Comparison of ENCODE assay signal across 17 cellular contexts in the genomic region with DNA sequence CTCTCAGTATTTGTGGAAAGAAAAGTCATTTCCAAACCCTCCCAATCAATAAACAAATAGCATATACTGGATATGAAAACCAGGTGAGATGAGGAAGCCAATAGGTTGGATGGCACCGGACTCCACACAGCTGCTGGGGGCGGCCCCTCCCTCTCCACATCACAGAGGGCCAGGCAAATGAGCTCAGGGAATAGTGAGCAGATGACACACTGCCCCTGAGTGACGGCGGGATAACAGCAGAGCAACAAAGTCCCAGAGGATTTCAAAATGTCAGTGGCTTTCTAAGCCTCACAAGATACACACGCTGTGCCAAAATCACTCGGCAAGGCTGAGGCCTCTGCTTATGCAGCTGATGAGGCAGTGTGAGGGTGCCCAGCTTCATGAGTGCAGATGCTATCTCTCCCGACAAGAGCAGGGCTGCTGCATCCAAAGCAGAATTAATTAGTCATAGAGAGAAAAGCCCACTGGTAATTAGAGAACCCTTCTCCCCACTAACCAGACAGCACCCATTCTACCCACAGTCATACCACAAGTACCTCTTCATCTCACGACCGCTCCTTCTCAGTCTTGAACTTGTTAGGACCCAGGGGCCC.
"Had no signal": no experiment of that assay in that cellular context is flagged by ENCODE, and none has a peak within 500 bp of the region (broad histone marks: within the 10 kb centered on the region; RNA-seq: fewer than 3 reads in every experiment).

No MANE protein-coding gene starts in this region.

- H3K4me2 ChIP-seq: smooth muscle cell had no signal

- H3K4me3 ChIP-seq: colonic mucosa, lower lobe of right lung, ovary, smooth muscle cell, testis had no signal

- H3K27ac ChIP-seq: brain microvascular endothelial cell, colonic mucosa, lower lobe of right lung, ovary, testis had no signal

- H3K4me1 ChIP-seq: colonic mucosa, lower lobe of right lung, testis had no signal

- ATAC-seq: activated CD8-positive, alpha-beta T cell treated with anti-CD3 and anti-CD28 coated beads for 36 hours; lower lobe of right lung; naive thymus-derived CD8-positive, alpha-beta T cell; sciatic nerve; stimulated activated effector memory CD8-positive, alpha-beta T cell treated with anti-CD3 and anti-CD28 coated beads, Interleukin-12 subunit alpha, Interleukin-12 subunit beta, amount 100 ng/mL, for 72 hours had no signal

- H3K36me3 ChIP-seq: brain microvascular endothelial cell, colonic mucosa, lower lobe of right lung, ovary had no signal

- H3K27me3 ChIP-seq: brain microvascular endothelial cell, colonic mucosa, ovary, testis had no signal

- H3K9me3 ChIP-seq: colonic mucosa, lower lobe of right lung, ovary, testis had no signal

- DNase-seq: activated CD4-positive, alpha-beta T cell treated with anti-CD3 and anti-CD28 coated beads, Interleukin-2, amount 10 ng/mL, durations not matched to agents 24 days and 14 days; activated CD8-positive, alpha-beta T cell treated with anti-CD3 and anti-CD28 coated beads for 36 hours; activated effector memory CD4-positive, alpha-beta T cell treated with Interleukin-2 at 50 U/mL for 16 hours; activated naive CD4-positive, alpha-beta T cell treated with anti-CD3 and anti-CD28 coated beads, Interleukin-2, amount 50 U/mL, for 16 hours; activated T-cell treated with anti-CD3 and anti-CD28 coated beads, Interleukin-2, amount 50 U/mL, for 24 hours; aorta; brain microvascular endothelial cell; central memory CD4-positive, alpha-beta T cell; colonic mucosa; lower lobe of right lung; naive thymus-derived CD8-positive, alpha-beta T cell; ovary; stimulated activated CD4-positive, alpha-beta T cell treated with anti-CD3 and anti-CD28 coated beads, Interleukin-4, amount 100 ng/mL, for 24 hours; testis had no signal
